ENCODE assay signal across 8 cellular contexts in genomic region chr13:20702945-20703784, GRCh38. TPM values are rescaled to one million over a fixed set of nuclear protein-coding genes. Genes with fewer than 3 reads are reported as not detected.
DNase-seq lines count a peak whose midpoint lies in the region; ATAC-seq lines count a peak whose summit lies in the region.

Gene IL17D (plus strand): TSS chr13:20703699. CDS start chr13:20704002, 303 bp downstream.

- H3K4me1 ChIP-seq in rectal smooth muscle tissue (ENCODE audit: control insufficient read depth, insufficient read depth, low read length): peaks cover 2% of the 10 kb centered on the region

- H3K36me3 ChIP-seq in rectal smooth muscle tissue (ENCODE audit: control insufficient read depth, insufficient read depth, low read length): no peaks in the 10 kb centered on the region

- peak within 1 kb of the TSS; percentile 86 for H3K4me3 ChIP-seq in rectal smooth muscle tissue (ENCODE audit: low read length)

- no peak within 1 kb of the TSS for H3K27ac ChIP-seq in rectal smooth muscle tissue (ENCODE audit: low read depth, low read length)

- peak; percentile 31 for DNase-seq in NCI-H345 (lab: John Stamatoyannopoulos, UW)
- no peak for DNase-seq in NCI-H345 treated with DMSO at 0.1 percent for 48 hours (lab: John Stamatoyannopoulos, UW; ENCODE audit: unreplicated experiment)
- DNase-seq in NOMO-1 treated with dmso at 0.1 percent for 144 hours (lab: John Stamatoyannopoulos, UW; ENCODE audit: unreplicated experiment): peak; percentile 29
- DNase-seq in activated naive CD4-positive, alpha-beta T cell treated with anti-CD3 and anti-CD28 coated beads, Interleukin-2, amount 50 U/mL, for 16 hours: peak; percentile 53
- peak; percentile 57 for DNase-seq in left ventricle myocardium superior
- DNase-seq in NCI-H2081 (lab: John Stamatoyannopoulos, UW): no peak

- intact Hi-C loops in left ventricle myocardium superior (cut with micrococcal nuclease): no loop called here

- no peak within 1 kb of the TSS for H3K9ac ChIP-seq in rectal smooth muscle tissue (ENCODE audit: low read length)

- no peaks in the 10 kb centered on the region for H3K27me3 ChIP-seq in rectal smooth muscle tissue (ENCODE audit: control insufficient read depth, insufficient read depth, low read length)

- ATAC-seq in HG02642 (IDR thresholded peaks at IDR 0.05; ENCODE audit: poor library complexity, unreplicated experiment): peak; percentile 31
- ATAC-seq in left ventricle myocardium superior: peak; percentile 44

RNA-seq across cellular contexts. Expression of gene IL17D, which starts in this region (rescaled TPM):
- 0.55 TPM for total RNA-seq in left ventricle myocardium superior

Comparison
In these comparisons a context has a peak if more than half of its experiments do, and no peak if none do; other contexts are left out.
1. DNase-seq: peak in NCI-H345 (single experiment), NOMO-1 treated with dmso at 0.1 percent for 144 hours (single experiment) and activated naive CD4-positive, alpha-beta T cell treated with anti-CD3 and anti-CD28 coated beads, Interleukin-2, amount 50 U/mL, for 16 hours (single experiment); none in NCI-H345 treated with DMSO at 0.1 percent for 48 hours (single experiment) and NCI-H2081 (0 of 2).
2. Peak in DNase-seq and ATAC-seq in left ventricle myocardium superior; RNA of the gene not detected or under 1 TPM.